8 cellular contexts compared by ENCODE assay signal in genomic region chr7:157009170-157009777, GRCh38. TPM values are rescaled to one million over a fixed set of nuclear protein-coding genes. Genes with fewer than 3 reads are reported as not detected.
DNase-seq lines count a peak whose midpoint lies in the region; ATAC-seq and TF ChIP-seq lines count a peak whose summit lies in the region.

No MANE protein-coding gene starts in this region.

- no peak for DNase-seq in CD4-positive, alpha-beta T cell
- DNase-seq in NCI-H1092 (lab: John Stamatoyannopoulos, UW) (peak; percentile 35), glutamatergic neuron (no peak), NCI-H524 (lab: John Stamatoyannopoulos, UW) (no peak), SKM-1 (lab: John Stamatoyannopoulos, UW; ENCODE audit: unreplicated experiment) (no peak), NCI-H82 treated with DMSO at 0.1 percent for 48 hours (lab: John Stamatoyannopoulos, UW; ENCODE audit: unreplicated experiment) (no peak), left cardiac atrium (no peak)

- peaks cover 17% of the 10 kb centered on the region for H3K4me1 Mint-ChIP-seq in CD4-positive, alpha-beta T cell (ENCODE audit: low read depth)
- peaks cover 5% of the 10 kb centered on the region for H3K4me1 Mint-ChIP-seq in glutamatergic neuron (ENCODE audit: low read depth, unreplicated experiment)

- no peak for ATAC-seq in CD4-positive, alpha-beta T cell (ENCODE audit: poor library complexity)
- ATAC-seq in GM19395 (IDR thresholded peaks at IDR 0.05; ENCODE audit: unreplicated experiment) = peak; percentile 36
- ATAC-seq in left cardiac atrium = no peak

- peaks cover 73% of the 10 kb centered on the region for H3K27me3 Mint-ChIP-seq in CD4-positive, alpha-beta T cell
- peaks cover 38% of the 10 kb centered on the region for H3K27me3 Mint-ChIP-seq in glutamatergic neuron (ENCODE audit: unreplicated experiment)

- CTCF ChIA-PET in CD4-positive, alpha-beta T cell (lab: Charles Lee) = no interaction called here

- intact Hi-C loops in CD4-positive, alpha-beta T cell (cut with DNase I, micrococcal nuclease) = no loop called here
- intact Hi-C loops in left cardiac atrium (cut with DNase I) = no loop called here

- POLR2A ChIA-PET in CD4-positive, alpha-beta T cell (lab: Charles Lee) = no interaction called here

- no peaks in the 10 kb centered on the region for H3K36me3 Mint-ChIP-seq in CD4-positive, alpha-beta T cell (ENCODE audit: low read depth)
- no peaks in the 10 kb centered on the region for H3K36me3 Mint-ChIP-seq in glutamatergic neuron (ENCODE audit: unreplicated experiment)

- no peak overlapping the region for H3K27ac ChIP-seq in CD4-positive, alpha-beta T cell (ENCODE audit: low read depth, low read length)

- H3K9me3 Mint-ChIP-seq in CD4-positive, alpha-beta T cell = no peaks in the 10 kb centered on the region
- H3K9me3 Mint-ChIP-seq in glutamatergic neuron (ENCODE audit: unreplicated experiment) = peaks cover 21% of the 10 kb centered on the region

- no peak for TF ChIP-seq CTCF in CD4-positive, alpha-beta T cell (IDR thresholded peaks at IDR 0.05)
- no peak for TF ChIP-seq CTCF in glutamatergic neuron (IDR thresholded peaks at IDR 0.05; ENCODE audit: partially characterized antibody, unreplicated experiment)

- H3K27me3 ChIP-seq in CD4-positive, alpha-beta T cell (ENCODE audit: control insufficient read depth, insufficient read depth, low read length) = peaks cover 77% of the 10 kb centered on the region

- H3K27ac Mint-ChIP-seq in CD4-positive, alpha-beta T cell = no peak overlapping the region
- H3K27ac Mint-ChIP-seq in glutamatergic neuron (ENCODE audit: unreplicated experiment) = no peak overlapping the region

- no peaks in the 10 kb centered on the region for H3K9me3 ChIP-seq in CD4-positive, alpha-beta T cell (ENCODE audit: control insufficient read depth, low read length)

- peak overlapping the region; percentile 51 for H3K4me3 Mint-ChIP-seq in CD4-positive, alpha-beta T cell
- H3K4me3 Mint-ChIP-seq in glutamatergic neuron (ENCODE audit: unreplicated experiment) = peak overlapping the region; percentile 30

RNA-seq across cellular contexts. Expression of gene MNX1, which starts 1.2 kb away (rescaled TPM):
- total RNA-seq in CD4-positive, alpha-beta T cell = under 1 TPM in 1 of 2 experiments, not detected in 1; 0.14 TPM
- total RNA-seq in glutamatergic neuron (ENCODE audit: unreplicated experiment) (0.59 TPM), left cardiac atrium (not detected)

RNA-seq across cellular contexts. Expression of gene NOM1, which starts 59.8 kb away (rescaled TPM):
- 10 to 100 TPM; 25.5 to 27.6 TPM for total RNA-seq in CD4-positive, alpha-beta T cell
- total RNA-seq in glutamatergic neuron (ENCODE audit: unreplicated experiment) (18.0 TPM), left cardiac atrium (1 to 10 TPM; 8.9 to 9.4 TPM)
